ENCODE assay signal across 8 cellular contexts in the genomic region with DNA sequence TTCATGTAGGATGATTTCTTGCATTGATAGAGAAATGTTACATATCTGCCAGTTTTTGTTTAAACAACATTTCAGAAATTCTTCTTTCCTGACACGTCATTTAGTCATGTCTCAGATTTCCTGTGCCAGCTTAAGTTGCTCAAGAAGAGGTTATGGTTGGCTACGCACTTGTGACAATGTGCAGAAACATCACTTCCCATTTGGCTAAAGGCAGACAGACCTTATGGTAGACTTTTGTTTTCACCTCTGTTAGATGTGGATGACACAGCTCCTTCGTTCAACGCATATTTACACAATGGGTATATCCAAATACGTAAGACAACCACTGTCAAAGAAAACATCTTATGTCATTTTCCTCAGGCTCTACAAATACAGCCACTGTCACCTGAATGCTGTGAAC.
DNase-seq lines count a peak whose midpoint lies in the region; ATAC-seq lines count a peak whose summit lies in the region.

No MANE protein-coding gene starts in this region.

- H3K27me3 ChIP-seq in trophoblast cell (ENCODE audit: insufficient read depth, low read length) = no peaks in the 10 kb centered on the region

- H3K23ac ChIP-seq in trophoblast cell (ENCODE audit: low read length) = no peak overlapping the region

- no peaks in the 10 kb centered on the region for H3K9me3 ChIP-seq in trophoblast cell (ENCODE audit: insufficient read depth, low read depth, low read length)

- peak overlapping the region; percentile 31 for H2BK5ac ChIP-seq in trophoblast cell (ENCODE audit: low read depth, low read length, poor library complexity)

- no peak overlapping the region for H3K4me3 ChIP-seq in trophoblast cell (ENCODE audit: low read depth, low read length)

- WGBS in trophoblast cell (ENCODE audit: extremely low coverage, insufficient coverage, insufficient read length) = no CpG with 5 or more reads among the region's 5 CpGs

- no peaks in the 10 kb centered on the region for H3K79me2 ChIP-seq in trophoblast cell (ENCODE audit: control insufficient read depth, insufficient read depth, low read length, poor library complexity)

- H2AFZ ChIP-seq in trophoblast cell (ENCODE audit: insufficient read depth, low read length, poor library complexity) = no peak overlapping the region

- H4K8ac ChIP-seq in trophoblast cell (ENCODE audit: low read depth, low read length) = no peak overlapping the region

- H3K18ac ChIP-seq in trophoblast cell (ENCODE audit: low read length) = no peak overlapping the region

- no peak overlapping the region for H3K9ac ChIP-seq in trophoblast cell (ENCODE audit: low read length)

- H4K12ac ChIP-seq in trophoblast cell (ENCODE audit: low read depth, low read length) = no peak overlapping the region

- H3K79me1 ChIP-seq in trophoblast cell (ENCODE audit: low read length) = peaks cover 5% of the 10 kb centered on the region

- no peaks in the 10 kb centered on the region for H3K36me3 ChIP-seq in trophoblast cell (ENCODE audit: control insufficient read depth in 1 of 2, insufficient read depth in 2 of 2, low read length in 2 of 2)

- H3K27ac ChIP-seq in epithelial cell of prostate = peak overlapping the region; percentile 75
- no peak overlapping the region for H3K27ac ChIP-seq in trophoblast cell (ENCODE audit: low read depth, low read length)

- no peak overlapping the region for H2BK120ac ChIP-seq in trophoblast cell (ENCODE audit: insufficient read depth, low read length, poor library complexity)

- no peak overlapping the region for H3K4me2 ChIP-seq in trophoblast cell (ENCODE audit: low read length)

- no peak overlapping the region for H2BK12ac ChIP-seq in trophoblast cell (ENCODE audit: low read length)

- H3K4me1 ChIP-seq in trophoblast cell (ENCODE audit: control insufficient read depth in 1 of 2, insufficient read depth in 2 of 2, low read length in 2 of 2) = peaks cover 5% of the 10 kb centered on the region in 2 experiments

- ATAC-seq in GM18861 (IDR thresholded peaks at IDR 0.05; ENCODE audit: unreplicated experiment) = peak; percentile 90
- ATAC-seq in HG02870 (IDR thresholded peaks at IDR 0.05; ENCODE audit: unreplicated experiment) = peak; percentile 69

- no peak overlapping the region for H3K4ac ChIP-seq in trophoblast cell (ENCODE audit: low read depth, low read length)

- no peak overlapping the region for H3K14ac ChIP-seq in trophoblast cell (ENCODE audit: low read length)

- no peak overlapping the region for H2AK5ac ChIP-seq in trophoblast cell (ENCODE audit: low read length)

- no peak overlapping the region for H4K91ac ChIP-seq in trophoblast cell (ENCODE audit: low read depth, low read length)

- DNase-seq in NCI-H69 (lab: John Stamatoyannopoulos, UW) (peak; percentile 44), epithelial cell of prostate (ENCODE audit: low read depth, low spot score) (peak; percentile 63), trophoblast cell (peak; percentile 42 to 81), HT-29 (ENCODE audit: low spot score) (no peak), HUDEP-2 (lab: John Stamatoyannopoulos, UW; ENCODE audit: unreplicated experiment in 76 of 76) (no peak)
- DNase-seq in stimulated activated CD4-positive, alpha-beta T cell treated with anti-CD3 and anti-CD28 coated beads, Interleukin-4, amount 100 ng/mL, for 4 hours = no peak

Comparison
In these comparisons a context has a peak if more than half of its experiments do, and no peak if none do; other contexts are left out.
1. DNase-seq: peak in NCI-H69 (single experiment), epithelial cell of prostate (single experiment) and trophoblast cell (2 of 2); none in HT-29 (single experiment), stimulated activated CD4-positive, alpha-beta T cell treated with anti-CD3 and anti-CD28 coated beads, Interleukin-4, amount 100 ng/mL, for 4 hours (0 of 2) and HUDEP-2 (0 of 76).